ENCODE assay signal across 7 cellular contexts in the genomic region with DNA sequence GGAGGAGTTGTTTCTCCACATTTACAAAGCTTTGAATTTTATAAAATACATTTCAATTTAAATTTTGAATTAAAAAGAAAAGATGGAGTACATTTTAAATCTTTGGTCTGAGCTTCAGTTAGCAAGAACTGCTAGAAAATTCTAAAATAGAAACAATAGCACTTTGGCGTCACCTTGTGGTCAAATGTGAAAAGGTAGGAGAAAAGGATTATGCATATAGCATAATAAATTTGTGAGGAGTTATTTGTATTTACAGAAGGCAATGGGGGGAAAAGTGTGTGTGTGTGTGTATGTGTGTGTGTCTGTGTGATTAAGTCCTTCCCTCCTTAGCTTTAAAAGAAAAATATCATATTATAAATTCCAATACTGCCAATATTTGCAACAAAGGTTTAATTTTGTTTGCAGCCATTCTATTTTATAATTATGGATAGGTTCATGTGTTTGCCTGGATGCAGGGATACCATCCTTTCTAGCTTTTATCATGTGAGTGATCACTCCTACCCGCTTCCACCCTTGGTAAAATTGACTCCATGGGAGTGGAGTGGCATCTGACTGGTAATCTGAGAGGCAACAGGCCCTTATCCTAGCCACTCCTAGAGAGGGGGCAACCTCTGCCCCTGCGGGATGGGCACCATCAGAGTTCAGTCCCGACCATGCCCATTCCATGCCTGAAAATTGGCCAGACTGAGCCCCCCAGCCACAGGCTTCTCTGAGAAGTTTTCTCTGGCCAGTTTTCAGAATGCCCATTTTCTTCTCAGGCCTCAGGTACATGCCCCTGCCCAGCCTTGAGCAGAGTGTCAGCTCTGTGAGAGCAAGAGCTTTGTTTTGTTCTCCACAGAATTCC. TPM values are rescaled to one million over a fixed set of nuclear protein-coding genes. Genes with fewer than 3 reads are reported as not detected.
A peak's percentile ranks its signal among the peaks of the same experiment; 100 is the strongest.
DNase-seq lines count a peak whose midpoint lies in the region; ATAC-seq, FAIRE-seq and TF ChIP-seq lines count a peak whose summit lies in the region.

No MANE protein-coding gene starts in this region.

- H3K4me3 ChIP-seq in ovary, result no peak overlapping the region

- peak; percentile 68 for ATAC-seq in GM21619 (IDR thresholded peaks at IDR 0.05; ENCODE audit: unreplicated experiment)

- H3K4me1 ChIP-seq in ovary (ENCODE audit: insufficient read depth), result no peaks in the 10 kb centered on the region

- TF ChIP-seq CTCF in ovary (IDR thresholded peaks at IDR 0.05), result peak; percentile 78 to 94 (median 86)

- WGBS in ovary, 3 donors, result 46 to 49% (median 47%) methylated on average over 4 of the region's 4 CpGs

- DNase-seq in ELR (ENCODE audit: low read depth), result peak; percentile 74
- peak; percentile 14 for DNase-seq in NCI-H1436 treated with DMSO at 0.1 percent for 48 hours (lab: John Stamatoyannopoulos, UW)
- peak; percentile 41 for DNase-seq in fibroblast of the conjunctiva (ENCODE audit: low read depth)
- DNase-seq in ovary, result peak in 1 of 5 donors; percentile 48
- DNase-seq in HK-2 (ENCODE audit: unreplicated experiment), result no peak

- TF ChIP-seq EP300 in ovary (IDR thresholded peaks at IDR 0.05), result no peak

- no peak for TF ChIP-seq POLR2A in ovary (IDR thresholded peaks at IDR 0.05)

- H3K36me3 ChIP-seq in ovary, result no peaks in the 10 kb centered on the region

- H3K27ac ChIP-seq in ovary, result no peak overlapping the region

- intact Hi-C loops in ovary (cut with DNase I), result loop anchor here in 3 of 4 donors (2.0 to 5.0 kb wide), 3 partner anchors 299 to 304 kb away; no protein-coding TSS in a partner anchor

- H3K27me3 ChIP-seq in ovary, result no peaks in the 10 kb centered on the region

- no peaks in the 10 kb centered on the region for H3K9me3 ChIP-seq in ovary

- peak; percentile 87 for FAIRE-seq in TTC549 (lab: Jason Lieb, UNC)

RNA-seq across cellular contexts. Expression of a gene that starts 13.6 kb away (rescaled TPM):
- total RNA-seq in ovary, result 10 to 100 TPM; 25.0 to 51.1 (median 33.4) TPM
- polyA plus RNA-seq in ovary, result 10 to 100 TPM; 15.3 to 26.8 TPM

RNA-seq across cellular contexts. Expression of a gene that starts 20.4 kb away (rescaled TPM):
- total RNA-seq in ovary, result 10 to 100 TPM; 28.4 to 39.0 (median 35.3) TPM
- 10 to 100 TPM in 1 of 2 donors, 1 to 10 TPM in 1; 7.0 to 10.5 TPM for polyA plus RNA-seq in ovary
